Comparison of ENCODE assay signal across 11 cellular contexts in genomic region chr1:84991097-84991890, GRCh38. TPM values are rescaled to one million over a fixed set of nuclear protein-coding genes. Genes with fewer than 3 reads are reported as not detected.
A peak's percentile ranks its signal among the peaks of the same experiment; 100 is the strongest.
DNase-seq lines count a peak whose midpoint lies in the region; ATAC-seq and TF ChIP-seq lines count a peak whose summit lies in the region.
"Had no signal": no experiment of that assay in that cellular context is flagged by ENCODE, and none has a peak within 500 bp of the region (broad histone marks: within the 10 kb centered on the region; RNA-seq: fewer than 3 reads in every experiment).

No MANE protein-coding gene starts in this region.

- peak; percentile 37 for ATAC-seq in GM18520 (IDR thresholded peaks at IDR 0.05; ENCODE audit: unreplicated experiment)
- ATAC-seq in HG02973 (IDR thresholded peaks at IDR 0.05; ENCODE audit: unreplicated experiment), result peak; percentile 42
- no peak for ATAC-seq in heart left ventricle

- H3K27ac ChIP-seq in OCI-LY7 (ENCODE audit: low read depth, low read length, poor library complexity, severe bottlenecking) (peak overlapping the region; percentile 27), dorsolateral prefrontal cortex (no peak overlapping the region), tibial nerve (no peak overlapping the region), heart left ventricle (peak overlapping the region in 1 of 12 donors; percentile 25)

- H3K4me3 ChIP-seq in OCI-LY7 (ENCODE audit: low read depth, low read length, poor library complexity, severe bottlenecking) (peak overlapping the region; percentile 30), dorsolateral prefrontal cortex (no peak overlapping the region), tibial nerve (no peak overlapping the region), heart left ventricle (no peak overlapping the region)

- no peak overlapping the region for H2AFZ ChIP-seq in OCI-LY7 (ENCODE audit: low read length)

- H3K9me3 ChIP-seq in OCI-LY7 (ENCODE audit: low read length) (no peaks in the 10 kb centered on the region; the same call in 1 of the 2 replicates), tibial nerve (no peaks in the 10 kb centered on the region), heart left ventricle (no peaks in the 10 kb centered on the region)

- TF ChIP-seq CTCF in OCI-LY7 (conservative IDR thresholded peaks at IDR 0.05; ENCODE audit: low read length), result no peak
- TF ChIP-seq CTCF in dorsolateral prefrontal cortex (IDR thresholded peaks at IDR 0.05 in 54 of 56, conservative IDR thresholded peaks at IDR 0.05 in 2 of 56; ENCODE audit: low read depth in 1 of 56, partially characterized antibody in 56 of 56), result no peak
- no peak for TF ChIP-seq CTCF in tibial nerve (IDR thresholded peaks at IDR 0.05)
- TF ChIP-seq CTCF in heart left ventricle (IDR thresholded peaks at IDR 0.05), result no peak

- 72 to 75% methylated on average over 8 of the region's 8 CpGs for WGBS in tibial nerve, 2 donors
- WGBS in heart left ventricle, 4 donors, result 67 to 74% (median 72%) methylated on average over 8 of the region's 8 CpGs

- POLR2A ChIA-PET in OCI-LY7 (lab: Charles Lee), result interaction anchor here (0.5 to 1.9 kb wide), 9 partner anchors 8 to 215 kb away, joined by 3 to 12 read pairs (median 4); no protein-coding TSS in a partner anchor

- CTCF ChIA-PET in OCI-LY7 (lab: Charles Lee; ENCODE audit: unreplicated experiment), result no interaction called here

- H3K4me1 ChIP-seq in OCI-LY7 (ENCODE audit: insufficient read depth, low read length, poor library complexity, severe bottlenecking) (peaks cover 57% of the 10 kb centered on the region), tibial nerve (peaks cover 0 to 5% (median under 1%) of the 10 kb centered on the region in 4 donors), heart left ventricle (peaks cover 0 to 12% (median 0%) of the 10 kb centered on the region in 12 donors)

- intact Hi-C loops in OCI-LY7 (cut with micrococcal nuclease; ENCODE audit: unreplicated experiment), result loop anchor here (10.0 kb wide), 1 partner anchor 686 kb away; the partner anchor contains the start of gene SAMD13
- intact Hi-C loops in dorsolateral prefrontal cortex (cut with DNase I), result no loop called here
- intact Hi-C loops in heart left ventricle (cut with DNase I), result no loop called here

- TF ChIP-seq POLR2A in tibial nerve (IDR thresholded peaks at IDR 0.05) (no peak), heart left ventricle (IDR thresholded peaks at IDR 0.05) (no peak)

- DNase-seq in Ammon's horn (ENCODE audit: low spot score) (peak; percentile 18), OCI-LY7 (ENCODE audit: low spot score) (peak; percentile 27), dorsolateral prefrontal cortex (no peak), tibial nerve (ENCODE audit: low spot score in 2 of 2) (no peak), DMS53 (lab: John Stamatoyannopoulos, UW) (no peak), heart left ventricle (no peak)
- DNase-seq: activated CD4-positive, CD25-positive, alpha-beta regulatory T cell; AML-193; HFFc6 had no signal

- H3K4me2 ChIP-seq in OCI-LY7 (ENCODE audit: low read length), result peak overlapping the region; percentile 69

- H3K36me3 ChIP-seq in OCI-LY7 (ENCODE audit: insufficient read depth, low read length) (peaks cover 57% of the 10 kb centered on the region), tibial nerve (no peaks in the 10 kb centered on the region), heart left ventricle (no peaks in the 10 kb centered on the region)

- H3K79me2 ChIP-seq in OCI-LY7 (ENCODE audit: insufficient read depth, low read depth, low read length), result peaks cover 95% of the 10 kb centered on the region

- TF ChIP-seq EP300 in tibial nerve (IDR thresholded peaks at IDR 0.05), result no peak

- peaks cover 13% of the 10 kb centered on the region; the same call in 1 of the 2 replicates for H4K20me1 ChIP-seq in OCI-LY7 (ENCODE audit: insufficient read depth, low read length)

- no TSS peak for BruUV-seq in OCI-LY7 (replicated peaks; lab: Mats Ljungman, UMichigan)

- no peaks in the 10 kb centered on the region for H3K9me2 ChIP-seq in OCI-LY7 (ENCODE audit: insufficient read depth, low read length)

- H3K27me3 ChIP-seq in dorsolateral prefrontal cortex (peaks cover 0 to 5% (median 0%) of the 10 kb centered on the region in 45 donors), tibial nerve (peaks cover 0 to 14% of the 10 kb centered on the region in 2 donors), heart left ventricle (peaks cover 0 to 10% (median 0%) of the 10 kb centered on the region in 9 donors)

RNA-seq across cellular contexts. Expression of gene MCOLN2, which starts 5.6 kb away (rescaled TPM):
- 188 and 262 TPM in 2 replicates for total RNA-seq in OCI-LY7 (2014; rRNA removed; shearing (Covaris generic))
- total RNA-seq in OCI-LY7 (2022) (103 and 104 TPM in 2 replicates), dorsolateral prefrontal cortex (1 to 10 TPM in 17 of 120 experiments, under 1 TPM in 62, not detected in 41; 0.14 to 2.0 (median 0.50) TPM), tibial nerve (10 to 100 TPM in 2 of 4 donors, 1 to 10 TPM in 2; 8.2 to 12.2 (median 9.8) TPM), heart left ventricle (1 to 10 TPM in 2 of 9 donors, under 1 TPM in 1, not detected in 6; 0.12 to 2.9 (median 1.1) TPM)
- not detected for polyA plus RNA-seq in heart left ventricle

RNA-seq across cellular contexts. Expression of gene MCOLN3, which starts 57.0 kb away (rescaled TPM):
- not detected in 2 replicates for total RNA-seq in OCI-LY7 (2014; rRNA removed; shearing (Covaris generic))
- total RNA-seq in OCI-LY7 (2022) (not detected in 2 replicates), dorsolateral prefrontal cortex (1 to 10 TPM in 23 of 120 experiments, under 1 TPM in 78, not detected in 19; 0.13 to 2.4 (median 0.61) TPM), tibial nerve (10 to 100 TPM in 2 of 4 donors, 1 to 10 TPM in 2; 6.5 to 12.9 (median 8.6) TPM), heart left ventricle (1 to 10 TPM in 1 of 9 donors, under 1 TPM in 6, not detected in 2; 0.16 to 1.4 (median 0.35) TPM)
- 1 to 10 TPM in 1 of 2 donors, under 1 TPM in 1; 0.07 to 1.1 TPM for polyA plus RNA-seq in heart left ventricle

Comparison
In these comparisons a context has a peak if more than half of its experiments do, and no peak if none do; other contexts are left out.
1. DNase-seq: peak in Ammon's horn (single experiment) and OCI-LY7 (single experiment); none in dorsolateral prefrontal cortex (0 of 10), tibial nerve (0 of 2), DMS53 (single experiment) and heart left ventricle (0 of 5).
2. ATAC-seq: peak in GM18520 (single experiment) and HG02973 (single experiment); none in heart left ventricle (0 of 4).
3. RNA of gene MCOLN2, which starts 5.6 kb away (total RNA-seq): 103 to 262 TPM in OCI-LY7; 8.2 to 12.2 TPM in tibial nerve, 0.14 to 2.0 TPM in dorsolateral prefrontal cortex and 0.12 to 2.9 TPM in heart left ventricle; every median in the first group is over 4 times any median in the second.